Comparison of ENCODE assay signal across 8 cellular contexts in the genomic region with DNA sequence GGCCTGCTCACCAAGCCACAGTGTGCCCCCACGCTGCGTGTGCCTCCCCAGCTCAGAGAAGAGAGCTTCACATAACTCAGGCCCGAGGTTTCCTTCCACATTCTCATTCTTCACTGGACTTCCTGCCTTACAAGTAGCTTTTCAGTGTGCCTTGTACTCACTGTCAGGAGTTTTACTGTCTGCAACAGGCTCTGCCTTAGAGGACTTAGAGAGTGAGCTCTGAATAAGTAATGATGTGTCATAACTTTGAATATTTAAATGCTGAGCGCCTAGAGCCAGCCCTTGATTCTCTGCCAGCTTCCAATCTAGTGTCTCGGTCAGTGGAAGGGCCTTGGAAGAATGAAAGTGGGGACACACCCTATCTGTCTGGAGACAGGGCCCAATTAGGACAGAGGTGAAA. TPM values are rescaled to one million over a fixed set of nuclear protein-coding genes. Genes with fewer than 3 reads are reported as not detected.
DNase-seq lines count a peak whose midpoint lies in the region; ATAC-seq lines count a peak whose summit lies in the region.

No MANE protein-coding gene starts in this region.

- no peak overlapping the region for H3K4me3 ChIP-seq in muscle layer of colon (ENCODE audit: low read depth in 1 of 2, low read length in 2 of 2)

- peak overlapping the region; percentile 72 for H3K27ac ChIP-seq in muscle layer of colon (ENCODE audit: low read depth, low read length)

- peak; percentile 89 for ATAC-seq in Right ventricle myocardium inferior

- H3K9me3 ChIP-seq in muscle layer of colon (ENCODE audit: low read length), result no peaks in the 10 kb centered on the region

- DNase-seq in Right ventricle myocardium inferior (ENCODE audit: missing footprints) (no peak), cardiac septum (ENCODE audit: low spot score) (no peak), epidermal melanocyte (ENCODE audit: insufficient read length, low spot score) (peak; percentile 64), NCI-H345 treated with DMSO at 0.1 percent for 48 hours (lab: John Stamatoyannopoulos, UW; ENCODE audit: unreplicated experiment) (no peak), NCI-H69 (lab: John Stamatoyannopoulos, UW) (no peak), NOMO-1 treated with dmso at 0.1 percent for 144 hours (lab: John Stamatoyannopoulos, UW; ENCODE audit: unreplicated experiment) (no peak)
- DNase-seq in activated naive CD4-positive, alpha-beta T cell treated with Interleukin-2 at 50 U/mL for 16 hours, result no peak

- intact Hi-C loops in Right ventricle myocardium inferior (cut with DNase I) (loop anchor here (5.0 kb wide), 1 partner anchor 37 kb away; no protein-coding TSS in a partner anchor), cardiac septum (cut with DNase I) (no loop called here)

- no peak overlapping the region for H3K9ac ChIP-seq in muscle layer of colon (ENCODE audit: low read length)

- peaks cover 24% of the 10 kb centered on the region for H3K36me3 ChIP-seq in muscle layer of colon (ENCODE audit: insufficient read depth, low read length)

- H3K4me1 ChIP-seq in muscle layer of colon (ENCODE audit: insufficient read depth, low read length), result peaks cover 30% of the 10 kb centered on the region

- no peaks in the 10 kb centered on the region for H3K27me3 ChIP-seq in muscle layer of colon (ENCODE audit: control insufficient read depth in 1 of 2, insufficient read depth in 2 of 2, low read length in 2 of 2)

RNA-seq across cellular contexts. Expression of a gene that starts 41.8 kb away (rescaled TPM):
- 109 TPM for total RNA-seq in Right ventricle myocardium inferior
- total RNA-seq in cardiac septum, result 180 TPM
